In the genomic region with DNA sequence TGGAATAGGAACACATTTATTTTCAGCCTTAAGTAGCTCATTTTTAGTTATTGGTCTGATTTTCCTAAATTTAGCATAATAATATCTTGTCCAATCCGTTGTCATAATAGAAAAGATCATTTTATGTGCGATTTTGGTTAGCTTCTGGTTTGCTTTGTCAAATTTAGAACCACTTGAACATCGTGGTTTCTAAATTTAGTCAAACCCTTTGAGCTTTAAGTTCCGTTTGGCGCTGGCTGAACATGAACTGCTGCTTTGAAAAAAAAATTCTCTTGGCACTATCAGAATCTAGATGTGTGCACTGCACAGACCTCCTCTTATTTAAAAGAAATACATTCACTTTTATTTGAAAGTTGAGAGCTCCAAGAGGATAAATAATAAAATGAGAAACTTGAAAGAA, we compare ENCODE assay signal across 10 cellular contexts.
DNase-seq lines count a peak whose midpoint lies in the region; ATAC-seq and TF ChIP-seq lines count a peak whose summit lies in the region.
"Had no signal": no experiment of that assay in that cellular context is flagged by ENCODE, and none has a peak within 500 bp of the region (broad histone marks: within the 10 kb centered on the region; RNA-seq: fewer than 3 reads in every experiment).

No MANE protein-coding gene starts in this region.

- TF ChIP-seq POLR2A in transverse colon (IDR thresholded peaks at IDR 0.05) = no peak

- ATAC-seq in stimulated activated naive CD8-positive, alpha-beta T cell treated with anti-CD3 and anti-CD28 coated beads, Interleukin-15, Interleukin-2, amounts not matched to agents 100 U/mL and 50 U/mL, for 24 hours = no peak
- ATAC-seq in HG03558 (IDR thresholded peaks at IDR 0.05; ENCODE audit: extremely low read depth, unreplicated experiment) = peak; percentile 59

- no peaks in the 10 kb centered on the region for H3K36me3 Mint-ChIP-seq in stimulated activated naive CD8-positive, alpha-beta T cell treated with anti-CD3 and anti-CD28 coated beads, Interleukin-15, Interleukin-2, amounts not matched to agents 100 ng/mL and 50 ng/mL, for 24 hours (ENCODE audit: low read depth)
- H3K36me3 Mint-ChIP-seq in activated CD4-positive, alpha-beta memory T cell treated with anti-CD3 and anti-CD28 coated beads for 36 hours = peaks cover 1% of the 10 kb centered on the region

- DNase-seq in stimulated activated naive CD8-positive, alpha-beta T cell treated with anti-CD3 and anti-CD28 coated beads, Interleukin-15, Interleukin-2, amounts not matched to agents 100 U/mL and 50 U/mL, for 24 hours = no peak
- peak; percentile 13 for DNase-seq in activated CD4-positive, alpha-beta memory T cell treated with anti-CD3 and anti-CD28 coated beads for 36 hours
- DNase-seq in NCI-H2107 (lab: John Stamatoyannopoulos, UW) (no peak), NCI-H2029 treated with DMSO at 0.1 percent for 48 hours (lab: John Stamatoyannopoulos, UW) (no peak), transverse colon (no peak)
- no peak for DNase-seq in activated effector memory CD4-positive, alpha-beta T cell treated with anti-CD3 and anti-CD28 coated beads, Interleukin-2, amount 50 U/mL, for 16 hours
- DNase-seq: NCI-H226 had no signal

- TF ChIP-seq EP300 in transverse colon (IDR thresholded peaks at IDR 0.05; ENCODE audit: low read depth) = no peak

- no peaks in the 10 kb centered on the region for H3K27me3 ChIP-seq in transverse colon
- H3K27me3 ChIP-seq: breast epithelium had no signal

- no peak for TF ChIP-seq CTCF in transverse colon (IDR thresholded peaks at IDR 0.05)

- H3K9me3 ChIP-seq in transverse colon = no peaks in the 10 kb centered on the region
- H3K9me3 ChIP-seq: breast epithelium had no signal

- in situ Hi-C loops in transverse colon (cut with MboI; ENCODE audit: low pct_ligation_motif_present in 1 of 4, low pct_unique_long_range_greater_than_20kb in 1 of 4, low sequenced_read_pairs in 3 of 4) = no loop called here

- peak overlapping the region; percentile 38 for H3K4me3 Mint-ChIP-seq in stimulated activated naive CD8-positive, alpha-beta T cell treated with anti-CD3 and anti-CD28 coated beads, Interleukin-15, Interleukin-2, amounts not matched to agents 100 ng/mL and 50 ng/mL, for 24 hours
- no peak overlapping the region for H3K4me3 Mint-ChIP-seq in activated CD4-positive, alpha-beta memory T cell treated with anti-CD3 and anti-CD28 coated beads for 36 hours

- no peaks in the 10 kb centered on the region for H3K27me3 Mint-ChIP-seq in stimulated activated naive CD8-positive, alpha-beta T cell treated with anti-CD3 and anti-CD28 coated beads, Interleukin-15, Interleukin-2, amounts not matched to agents 100 ng/mL and 50 ng/mL, for 24 hours
- H3K27me3 Mint-ChIP-seq in activated CD4-positive, alpha-beta memory T cell treated with anti-CD3 and anti-CD28 coated beads for 36 hours = no peaks in the 10 kb centered on the region

- POLR2A ChIA-PET in activated CD4-positive, alpha-beta memory T cell treated with anti-CD3 and anti-CD28 coated beads for 36 hours (lab: Charles Lee) = interaction anchor here (0.8 kb wide), 1 partner anchor 32 kb away, joined by 3 read pairs; no protein-coding TSS in a partner anchor

- no peaks in the 10 kb centered on the region for H3K36me3 ChIP-seq in transverse colon
- H3K36me3 ChIP-seq: breast epithelium had no signal

- 42 to 45% methylated on average over 2 to 5 of the region's 5 CpGs for WGBS in transverse colon (ENCODE audit: low coverage in 1 of 2), 2 donors

- peaks cover 0 to 2% (median 0%) of the 10 kb centered on the region in 4 donors for H3K4me1 ChIP-seq in transverse colon
- H3K4me1 ChIP-seq: breast epithelium had no signal

- intact Hi-C loops in activated CD4-positive, alpha-beta memory T cell treated with anti-CD3 and anti-CD28 coated beads for 36 hours (cut with micrococcal nuclease) = no loop called here
- intact Hi-C loops in transverse colon (cut with DNase I; ENCODE audit: low total_unique reads) = no loop called here

- H3K4me3 ChIP-seq in transverse colon = no peak overlapping the region
- H3K4me3 ChIP-seq: breast epithelium had no signal

- peaks cover 27% of the 10 kb centered on the region for H3K4me1 Mint-ChIP-seq in stimulated activated naive CD8-positive, alpha-beta T cell treated with anti-CD3 and anti-CD28 coated beads, Interleukin-15, Interleukin-2, amounts not matched to agents 100 ng/mL and 50 ng/mL, for 24 hours (ENCODE audit: low read depth)
- H3K4me1 Mint-ChIP-seq in activated CD4-positive, alpha-beta memory T cell treated with anti-CD3 and anti-CD28 coated beads for 36 hours (ENCODE audit: low read depth) = peaks cover 7% of the 10 kb centered on the region

- no peaks in the 10 kb centered on the region for H3K9me3 Mint-ChIP-seq in stimulated activated naive CD8-positive, alpha-beta T cell treated with anti-CD3 and anti-CD28 coated beads, Interleukin-15, Interleukin-2, amounts not matched to agents 100 ng/mL and 50 ng/mL, for 24 hours
- H3K9me3 Mint-ChIP-seq in activated CD4-positive, alpha-beta memory T cell treated with anti-CD3 and anti-CD28 coated beads for 36 hours = no peaks in the 10 kb centered on the region

- H3K27ac Mint-ChIP-seq in stimulated activated naive CD8-positive, alpha-beta T cell treated with anti-CD3 and anti-CD28 coated beads, Interleukin-15, Interleukin-2, amounts not matched to agents 100 ng/mL and 50 ng/mL, for 24 hours = peak overlapping the region; percentile 39
- peak overlapping the region; percentile 31 for H3K27ac Mint-ChIP-seq in activated CD4-positive, alpha-beta memory T cell treated with anti-CD3 and anti-CD28 coated beads for 36 hours

- CTCF ChIA-PET in activated CD4-positive, alpha-beta memory T cell treated with anti-CD3 and anti-CD28 coated beads for 36 hours (lab: Charles Lee) = interaction anchor here (1.0 kb wide), 1 partner anchor 104 kb away, joined by 5 read pairs; no protein-coding TSS in a partner anchor

- H3K27ac ChIP-seq in transverse colon = no peak overlapping the region
- H3K27ac ChIP-seq: breast epithelium had no signal
